Comparison of ENCODE assay signal across 29 cellular contexts in the genomic region with DNA sequence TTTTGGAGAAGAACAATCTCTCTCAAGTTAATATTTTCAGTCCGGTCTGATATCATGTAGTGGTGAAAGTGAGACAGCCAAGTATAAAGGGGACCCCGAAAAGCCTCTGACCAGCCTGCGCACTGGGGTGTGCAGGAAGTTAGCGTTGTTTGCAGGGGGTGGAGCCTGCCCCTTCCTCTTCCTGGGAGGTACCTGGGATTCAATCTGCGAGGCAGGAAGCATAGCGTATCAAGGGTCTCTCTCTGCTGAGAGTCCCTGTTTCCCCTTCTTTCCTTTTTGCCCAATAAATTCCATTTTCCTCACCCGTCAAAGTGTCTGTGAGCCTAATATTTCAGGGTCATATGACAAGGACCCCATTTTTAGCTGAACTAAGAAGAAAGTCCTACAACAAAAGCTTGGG.
"Had no signal": no experiment of that assay in that cellular context is flagged by ENCODE, and none has a peak within 500 bp of the region (broad histone marks: within the 10 kb centered on the region; RNA-seq: fewer than 3 reads in every experiment).

No MANE protein-coding gene starts in this region.

- H3K36me3 ChIP-seq: stomach, suprapubic skin, thoracic aorta, thyroid gland, tibial artery, tibial nerve, transverse colon, upper lobe of left lung, upper lobe of right lung, uterus, vagina had no signal

- H3K4me3 Mint-ChIP-seq: stimulated activated effector memory CD8-positive, alpha-beta T cell treated with anti-CD3 and anti-CD28 coated beads, Interleukin-12 subunit alpha, Interleukin-12 subunit beta, amount 100 ng/mL, for 72 hours; stimulated activated memory B cell treated with anti-CD40 and anti-IgM and Interleukin-4, amounts not matched to agents 10 μg/mL and 1 μg/mL and 100 μg/mL, for 72 hours; stimulated activated naive B cell treated with anti-CD40 and anti-IgM and Interleukin-4, amounts not matched to agents 10 μg/mL and 1 μg/mL and 100 μg/mL, for 72 hours; stimulated activated naive CD8-positive, alpha-beta T cell treated with anti-CD3 and anti-CD28 coated beads, Interleukin-15, amount 100 ng/mL, for 72 hours; stimulated activated naive CD8-positive, alpha-beta T cell treated with anti-CD3 and anti-CD28 coated beads, Interleukin-15, Interleukin-2, amounts not matched to agents 100 ng/mL and 50 ng/mL, for 24 hours; type B pancreatic cell had no signal

- H3K4me1 Mint-ChIP-seq: stimulated activated effector memory CD8-positive, alpha-beta T cell treated with anti-CD3 and anti-CD28 coated beads, Interleukin-12 subunit alpha, Interleukin-12 subunit beta, amount 100 ng/mL, for 72 hours; stimulated activated memory B cell treated with anti-CD40 and anti-IgM and Interleukin-4, amounts not matched to agents 10 μg/mL and 1 μg/mL and 100 μg/mL, for 72 hours; stimulated activated naive B cell treated with anti-CD40 and anti-IgM and Interleukin-4, amounts not matched to agents 10 μg/mL and 1 μg/mL and 100 μg/mL, for 72 hours; stimulated activated naive CD8-positive, alpha-beta T cell treated with anti-CD3 and anti-CD28 coated beads, Interleukin-15, amount 100 ng/mL, for 72 hours had no signal

- H3K27me3 ChIP-seq: stomach, suprapubic skin, testis, thyroid gland, tibial artery, tibial nerve, transverse colon, upper lobe of left lung, upper lobe of right lung, uterus, vagina had no signal

- H3K27ac ChIP-seq: stomach, suprapubic skin, testis, thoracic aorta, thyroid gland, tibial artery, tibial nerve, transverse colon, upper lobe of left lung, upper lobe of right lung, uterus, vagina had no signal

- H3K27me3 Mint-ChIP-seq: stimulated activated memory B cell treated with anti-CD40 and anti-IgM and Interleukin-4, amounts not matched to agents 10 μg/mL and 1 μg/mL and 100 μg/mL, for 72 hours; stimulated activated naive B cell treated with anti-CD40 and anti-IgM and Interleukin-4, amounts not matched to agents 10 μg/mL and 1 μg/mL and 100 μg/mL, for 72 hours; stimulated activated naive CD8-positive, alpha-beta T cell treated with anti-CD3 and anti-CD28 coated beads, Interleukin-15, amount 100 ng/mL, for 72 hours; stimulated activated naive CD8-positive, alpha-beta T cell treated with anti-CD3 and anti-CD28 coated beads, Interleukin-15, Interleukin-2, amounts not matched to agents 100 ng/mL and 50 ng/mL, for 24 hours; type B pancreatic cell had no signal

- DNase-seq: stimulated activated CD4-positive, alpha-beta T cell treated with anti-CD3 and anti-CD28 coated beads, Interleukin-2, amount 100 ng/mL, for 48 hours; stimulated activated CD4-positive, alpha-beta T cell treated with anti-CD3 and anti-CD28 coated beads, Interleukin-4, amount 100 ng/mL, for 1 hour; stimulated activated CD4-positive, alpha-beta T cell treated with anti-CD3 and anti-CD28 coated beads, Interleukin-4, amount 100 ng/mL, for 24 hours; stimulated activated CD4-positive, alpha-beta T cell treated with anti-CD3 and anti-CD28 coated beads, Interleukin-4, amount 100 ng/mL, for 4 hours; stimulated activated CD8-positive, alpha-beta memory T cell treated with anti-CD3 and anti-CD28 coated beads, Interleukin-4, amount 100 ng/mL, for 48 hours; stimulated activated naive B cell treated with anti-CD40 and anti-IgM and Interleukin-4, amounts not matched to agents 10 μg/mL and 1 μg/mL and 100 μg/mL, for 72 hours; stimulated activated naive CD4-positive, alpha-beta T cell; stimulated activated naive CD4-positive, alpha-beta T cell treated with Interleukin-2 at 50 U/mL for 16 hours; stimulated activated naive CD8-positive, alpha-beta T cell treated with anti-CD3 and anti-CD28 coated beads, Interleukin-15, amount 100 ng/mL, for 72 hours; stimulated activated naive CD8-positive, alpha-beta T cell treated with anti-CD3 and anti-CD28 coated beads, Interleukin-15, Interleukin-2, amounts not matched to agents 100 U/mL and 50 U/mL, for 24 hours; stomach; substantia nigra; testis; tibial artery; transverse colon; trophoblast cell; upper lobe of left lung; upper lobe of right lung; uterus had no signal

- H3K36me3 Mint-ChIP-seq: stimulated activated effector memory CD8-positive, alpha-beta T cell treated with anti-CD3 and anti-CD28 coated beads, Interleukin-12 subunit alpha, Interleukin-12 subunit beta, amount 100 ng/mL, for 72 hours; stimulated activated memory B cell treated with anti-CD40 and anti-IgM and Interleukin-4, amounts not matched to agents 10 μg/mL and 1 μg/mL and 100 μg/mL, for 72 hours; stimulated activated naive B cell treated with anti-CD40 and anti-IgM and Interleukin-4, amounts not matched to agents 10 μg/mL and 1 μg/mL and 100 μg/mL, for 72 hours; type B pancreatic cell had no signal

- H3K9me3 ChIP-seq: suprapubic skin, testis, thoracic aorta, thyroid gland, upper lobe of right lung, uterus, vagina had no signal

- FAIRE-seq: urothelium cell line had no signal

- ATAC-seq: stimulated activated effector memory CD8-positive, alpha-beta T cell treated with anti-CD3 and anti-CD28 coated beads, Interleukin-12 subunit alpha, Interleukin-12 subunit beta, amount 100 ng/mL, for 72 hours; stimulated activated memory B cell treated with anti-CD40 and anti-IgM and Interleukin-4, amounts not matched to agents 10 μg/mL and 1 μg/mL and 100 μg/mL, for 72 hours; stimulated activated naive B cell treated with anti-CD40 and anti-IgM and Interleukin-4, amounts not matched to agents 10 μg/mL and 1 μg/mL and 100 μg/mL, for 72 hours; stimulated activated naive CD8-positive, alpha-beta T cell treated with anti-CD3 and anti-CD28 coated beads, Interleukin-15, amount 100 ng/mL, for 72 hours; stimulated activated naive CD8-positive, alpha-beta T cell treated with anti-CD3 and anti-CD28 coated beads, Interleukin-15, Interleukin-2, amounts not matched to agents 100 U/mL and 50 U/mL, for 24 hours; upper lobe of right lung had no signal

- H3K4me3 ChIP-seq: stomach, suprapubic skin, thoracic aorta, thyroid gland, tibial artery, tibial nerve, transverse colon, upper lobe of left lung, upper lobe of right lung, uterus, vagina had no signal

- H3K27ac Mint-ChIP-seq: stimulated activated effector memory CD8-positive, alpha-beta T cell treated with anti-CD3 and anti-CD28 coated beads, Interleukin-12 subunit alpha, Interleukin-12 subunit beta, amount 100 ng/mL, for 72 hours; stimulated activated memory B cell treated with anti-CD40 and anti-IgM and Interleukin-4, amounts not matched to agents 10 μg/mL and 1 μg/mL and 100 μg/mL, for 72 hours; stimulated activated naive B cell treated with anti-CD40 and anti-IgM and Interleukin-4, amounts not matched to agents 10 μg/mL and 1 μg/mL and 100 μg/mL, for 72 hours; stimulated activated naive CD8-positive, alpha-beta T cell treated with anti-CD3 and anti-CD28 coated beads, Interleukin-15, amount 100 ng/mL, for 72 hours; stimulated activated naive CD8-positive, alpha-beta T cell treated with anti-CD3 and anti-CD28 coated beads, Interleukin-15, Interleukin-2, amounts not matched to agents 100 ng/mL and 50 ng/mL, for 24 hours; type B pancreatic cell had no signal

- H3K4me1 ChIP-seq: stomach, suprapubic skin, testis, thyroid gland, tibial artery, tibial nerve, transverse colon, upper lobe of left lung, upper lobe of right lung, uterus, vagina had no signal
